24 cellular contexts compared by ENCODE assay signal in the genomic region with DNA sequence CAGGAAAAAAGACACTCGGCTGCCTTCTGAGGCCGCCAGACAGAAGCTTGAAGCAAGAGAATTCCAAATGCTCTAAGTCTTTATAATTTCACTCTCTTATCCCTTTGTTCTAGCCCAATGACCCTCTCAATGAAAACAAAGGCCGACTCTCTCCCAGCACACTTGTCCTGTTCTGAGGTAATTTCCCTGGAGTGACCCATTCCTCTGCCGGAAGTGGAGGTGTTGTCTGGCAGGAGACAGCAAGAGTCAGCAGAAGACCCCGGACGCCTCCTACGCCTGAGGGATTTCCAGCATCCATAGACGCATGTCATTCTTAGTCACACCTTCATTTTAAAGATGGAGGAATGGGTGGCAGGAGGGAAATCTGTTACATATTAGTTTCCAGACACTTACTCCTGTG.
"Had no signal": no experiment of that assay in that cellular context is flagged by ENCODE, and none has a peak within 500 bp of the region (broad histone marks: within the 10 kb centered on the region; RNA-seq: fewer than 3 reads in every experiment).

No MANE protein-coding gene starts in this region.

- H3K27ac ChIP-seq: left ventricle myocardium inferior, ovary, right lobe of liver, testis, thyroid gland, transverse colon, upper lobe of left lung, vagina had no signal

- DNase-seq: hippocampal formation; left ventricle myocardium inferior; mesendoderm; naive B cell; natural killer cell; nephron progenitor cell; ovary; right lobe of liver; stimulated activated CD4-positive, alpha-beta T cell treated with anti-CD3 and anti-CD28 coated beads, Interleukin-1b, Interleukin-23, amount 100 ng/mL, for 48 hours; stimulated activated CD4-positive, alpha-beta T cell treated with anti-CD3 and anti-CD28 coated beads, Interleukin-2, amount 100 ng/mL, for 48 hours; stimulated activated CD4-positive, alpha-beta T cell treated with anti-CD3 and anti-CD28 coated beads, Interleukin-4, amount 100 ng/mL, for 4 hours; stimulated activated CD8-positive, alpha-beta memory T cell treated with anti-CD3 and anti-CD28 coated beads, Interleukin-4, amount 100 ng/mL, for 48 hours; stimulated activated naive CD4-positive, alpha-beta T cell treated with Interleukin-2 at 50 U/mL for 16 hours; stimulated activated naive CD8-positive, alpha-beta T cell treated with anti-CD3 and anti-CD28 coated beads, Interleukin-15, amount 100 ng/mL, for 72 hours; testis; thyroid gland; transverse colon; upper lobe of left lung had no signal

- H3K9me3 Mint-ChIP-seq: natural killer cell had no signal

- H3K4me1 Mint-ChIP-seq: mesothelial cell of epicardium; naive B cell; natural killer cell; nephron progenitor cell; stimulated activated memory B cell treated with anti-CD40 and anti-IgM and Interleukin-4, amounts not matched to agents 10 μg/mL and 1 μg/mL and 100 μg/mL, for 72 hours; stimulated activated naive CD8-positive, alpha-beta T cell treated with anti-CD3 and anti-CD28 coated beads, Interleukin-15, amount 100 ng/mL, for 72 hours had no signal

- ATAC-seq: natural killer cell; right lobe of liver; stimulated activated memory B cell treated with anti-CD40 and anti-IgM and Interleukin-4, amounts not matched to agents 10 μg/mL and 1 μg/mL and 100 μg/mL, for 72 hours; stimulated activated naive CD8-positive, alpha-beta T cell treated with anti-CD3 and anti-CD28 coated beads, Interleukin-15, amount 100 ng/mL, for 72 hours had no signal

- H3K27ac Mint-ChIP-seq: mesothelial cell of epicardium; natural killer cell; nephron progenitor cell; progenitor cell of endocrine pancreas; stimulated activated memory B cell treated with anti-CD40 and anti-IgM and Interleukin-4, amounts not matched to agents 10 μg/mL and 1 μg/mL and 100 μg/mL, for 72 hours; stimulated activated naive CD8-positive, alpha-beta T cell treated with anti-CD3 and anti-CD28 coated beads, Interleukin-15, amount 100 ng/mL, for 72 hours had no signal

- H3K27me3 ChIP-seq: ovary, right lobe of liver, testis, thyroid gland, transverse colon, upper lobe of left lung, vagina had no signal

- H3K4me2 ChIP-seq: smooth muscle cell had no signal

- H3K4me3 Mint-ChIP-seq: mesothelial cell of epicardium; naive B cell; natural killer cell; nephron progenitor cell; stimulated activated memory B cell treated with anti-CD40 and anti-IgM and Interleukin-4, amounts not matched to agents 10 μg/mL and 1 μg/mL and 100 μg/mL, for 72 hours; stimulated activated naive CD8-positive, alpha-beta T cell treated with anti-CD3 and anti-CD28 coated beads, Interleukin-15, amount 100 ng/mL, for 72 hours had no signal

- H3K36me3 ChIP-seq: left ventricle myocardium inferior, ovary, right lobe of liver, thyroid gland, transverse colon, upper lobe of left lung, vagina had no signal

- H3K36me3 Mint-ChIP-seq: mesothelial cell of epicardium; natural killer cell; stimulated activated memory B cell treated with anti-CD40 and anti-IgM and Interleukin-4, amounts not matched to agents 10 μg/mL and 1 μg/mL and 100 μg/mL, for 72 hours had no signal

- H3K4me3 ChIP-seq: left ventricle myocardium inferior, lung, ovary, right lobe of liver, smooth muscle cell, testis, thyroid gland, transverse colon, upper lobe of left lung, vagina had no signal

- H3K4me1 ChIP-seq: left ventricle myocardium inferior, right lobe of liver, testis, thyroid gland, transverse colon, upper lobe of left lung had no signal

- H3K9me3 ChIP-seq: ovary, right lobe of liver, testis, thyroid gland, transverse colon, upper lobe of left lung, vagina had no signal
